Comparison of ENCODE assay signal across 20 cellular contexts in genomic region chr13:50167967-50168366, GRCh38.
DNase-seq lines count a peak whose midpoint lies in the region; ATAC-seq and TF ChIP-seq lines count a peak whose summit lies in the region.
"Had no signal": no experiment of that assay in that cellular context is flagged by ENCODE, and none has a peak within 500 bp of the region (broad histone marks: within the 10 kb centered on the region; RNA-seq: fewer than 3 reads in every experiment).

No MANE protein-coding gene starts in this region.

- H3K27ac Mint-ChIP-seq in activated naive CD4-positive, alpha-beta T cell treated with anti-CD3 and anti-CD28 coated beads, Interleukin-2, amount 50 U/mL, for 72 hours: no peak overlapping the region
- no peak overlapping the region for H3K27ac Mint-ChIP-seq in activated T-helper 17 cell treated with anti-CD3 and anti-CD28 coated beads, Interleukin-2, amount 50 U/mL, for 72 hours
- H3K27ac Mint-ChIP-seq: CD4-positive, alpha-beta memory T cell; HFFc6 had no signal

- H3K36me3 Mint-ChIP-seq in activated naive CD4-positive, alpha-beta T cell treated with anti-CD3 and anti-CD28 coated beads, Interleukin-2, amount 50 U/mL, for 72 hours: peaks cover 0 to 5% of the 10 kb centered on the region in 2 donors
- no peaks in the 10 kb centered on the region for H3K36me3 Mint-ChIP-seq in activated T-helper 17 cell treated with anti-CD3 and anti-CD28 coated beads, Interleukin-2, amount 50 U/mL, for 72 hours (ENCODE audit: low read depth)
- H3K36me3 Mint-ChIP-seq: CD4-positive, alpha-beta memory T cell had no signal

- peak overlapping the region; percentile 28 for H3K4me3 Mint-ChIP-seq in activated T-helper 17 cell treated with anti-CD3 and anti-CD28 coated beads, Interleukin-2, amount 50 U/mL, for 72 hours
- H3K4me3 Mint-ChIP-seq: CD4-positive, alpha-beta memory T cell; HFFc6 had no signal

- no peaks in the 10 kb centered on the region for H3K4me1 ChIP-seq in thyroid gland
- no peaks in the 10 kb centered on the region for H3K4me1 ChIP-seq in tibial artery
- H3K4me1 ChIP-seq: A549, BE2C, HAP-1 had no signal

- no peak overlapping the region for H3K4me3 ChIP-seq in thyroid gland (replicated peaks in 1 of 3)
- H3K4me3 ChIP-seq in tibial artery: no peak overlapping the region
- H3K4me3 ChIP-seq: A549, HAP-1 had no signal

- H3K4me1 Mint-ChIP-seq in activated T-helper 17 cell treated with anti-CD3 and anti-CD28 coated beads, Interleukin-2, amount 50 U/mL, for 72 hours: no peaks in the 10 kb centered on the region

- no peak for DNase-seq in activated naive CD4-positive, alpha-beta T cell treated with anti-CD3 and anti-CD28 coated beads, Interleukin-2, amount 50 U/mL, for 72 hours (ENCODE audit: low spot score in 2 of 2)
- no peak for DNase-seq in activated naive CD4-positive, alpha-beta T cell treated with Interleukin-2 at 50 U/mL for 16 hours
- no peak for DNase-seq in stimulated activated naive CD8-positive, alpha-beta T cell treated with anti-CD3 and anti-CD28 coated beads, Interleukin-15, Interleukin-2, amounts not matched to agents 100 U/mL and 50 U/mL, for 24 hours
- DNase-seq in thyroid gland (no peak), tibial artery (no peak)
- DNase-seq: 8988T; ACHN; BE2C; C1 segment of cervical spinal cord; Calu3; CD4-positive, alpha-beta memory T cell; COR-L47; DMS53; DMS79 treated with DMSO at 0.1 percent for 48 hours; GOT3; HFFc6 had no signal

- H3K36me3 ChIP-seq in thyroid gland: no peaks in the 10 kb centered on the region
- H3K36me3 ChIP-seq in tibial artery: no peaks in the 10 kb centered on the region
- H3K36me3 ChIP-seq: BE2C, HAP-1 had no signal

- no peak overlapping the region for H3K27ac ChIP-seq in thyroid gland
- no peak overlapping the region for H3K27ac ChIP-seq in tibial artery
- H3K27ac ChIP-seq: A549 had no signal

- intact Hi-C loops in thyroid gland (cut with DNase I): no loop called here
- intact Hi-C loops in tibial artery (cut with DNase I; ENCODE audit: low total_unique reads): no loop called here

- WGBS in thyroid gland, 2 donors: 90 to 91% methylated on average over 4 of the region's 4 CpGs

- H3K9me3 Mint-ChIP-seq in activated naive CD4-positive, alpha-beta T cell treated with anti-CD3 and anti-CD28 coated beads, Interleukin-2, amount 50 U/mL, for 72 hours: no peaks in the 10 kb centered on the region
- H3K9me3 Mint-ChIP-seq in activated T-helper 17 cell treated with anti-CD3 and anti-CD28 coated beads, Interleukin-2, amount 50 U/mL, for 72 hours: no peaks in the 10 kb centered on the region
- H3K9me3 Mint-ChIP-seq: CD4-positive, alpha-beta memory T cell; HFFc6 had no signal

- H3K27me3 ChIP-seq in thyroid gland (no peaks in the 10 kb centered on the region), tibial artery (no peaks in the 10 kb centered on the region)
- H3K27me3 ChIP-seq: BE2C had no signal

- TF ChIP-seq CTCF in thyroid gland (IDR thresholded peaks at IDR 0.05): no peak
- TF ChIP-seq CTCF in tibial artery (IDR thresholded peaks at IDR 0.05): no peak

- ATAC-seq in activated naive CD4-positive, alpha-beta T cell treated with anti-CD3 and anti-CD28 coated beads, Interleukin-2, amount 50 U/mL, for 72 hours: peak; percentile 15 to 23
- peak; percentile 23 for ATAC-seq in activated T-helper 17 cell treated with anti-CD3 and anti-CD28 coated beads, Interleukin-2, amount 50 U/mL, for 72 hours (replicated peaks)
- ATAC-seq in stimulated activated naive CD8-positive, alpha-beta T cell treated with anti-CD3 and anti-CD28 coated beads, Interleukin-15, Interleukin-2, amounts not matched to agents 100 U/mL and 50 U/mL, for 24 hours: peak; percentile 28
- ATAC-seq in HG03571 (IDR thresholded peaks at IDR 0.05; ENCODE audit: unreplicated experiment): no peak
- ATAC-seq: A549 had no signal

- no peaks in the 10 kb centered on the region for H3K9me3 ChIP-seq in thyroid gland
- H3K9me3 ChIP-seq in tibial artery: no peaks in the 10 kb centered on the region
- H3K9me3 ChIP-seq: A549, BE2C, HAP-1 had no signal

- peaks cover 7% of the 10 kb centered on the region for H3K27me3 Mint-ChIP-seq in activated T-helper 17 cell treated with anti-CD3 and anti-CD28 coated beads, Interleukin-2, amount 50 U/mL, for 72 hours
- H3K27me3 Mint-ChIP-seq: CD4-positive, alpha-beta memory T cell had no signal

- TF ChIP-seq POLR2A in thyroid gland (IDR thresholded peaks at IDR 0.05): no peak
